In genomic region chr11:130561441-130561881, GRCh38 we compare ENCODE assay signal across 2 cellular contexts.
TF ChIP-seq lines count a peak whose summit lies in the region.

No MANE protein-coding gene starts in this region.

TF ChIP-seq in SK-N-SH, 30 proteins besides CTCF, POLR2A, EP300 and RAD21 (continued from another document):
- TF ChIP-seq TAF1 (IDR thresholded peaks at IDR 0.05; ENCODE audit: borderline replicate concordance, low read depth, low read length) = no peak
- no peak for TF ChIP-seq GATA2 (CRISPR knock-in tag; IDR thresholded peaks at IDR 0.05)
- TF ChIP-seq YY1 (IDR thresholded peaks at IDR 0.05; ENCODE audit: low read depth) = no peak
- TF ChIP-seq REST (IDR thresholded peaks at IDR 0.05; ENCODE audit: low read depth, low read length) = no peak
- TF ChIP-seq FOSL2 (IDR thresholded peaks at IDR 0.05; ENCODE audit: borderline replicate concordance, low read depth) = no peak
- TF ChIP-seq TCF12 (IDR thresholded peaks at IDR 0.05) = no peak

TF ChIP-seq in SK-N-SH treated with all-trans-retinoic acid at 6 μM for 48 hours, 23 proteins besides CTCF, POLR2A, EP300 and RAD21 (continued from another document):
- TF ChIP-seq CSRNP3 (CRISPR knock-in tag; IDR thresholded peaks at IDR 0.05) = no peak
- no peak for TF ChIP-seq CREB5 (CRISPR knock-in tag; IDR thresholded peaks at IDR 0.05; ENCODE audit: low read depth)
- TF ChIP-seq GLIS3 (CRISPR knock-in tag; IDR thresholded peaks at IDR 0.05) = no peak
- TF ChIP-seq BACH2 (CRISPR knock-in tag; IDR thresholded peaks at IDR 0.05; ENCODE audit: borderline replicate concordance) = no peak
- TF ChIP-seq ZNF565 (CRISPR knock-in tag; conservative IDR thresholded peaks at IDR 0.05; ENCODE audit: low read depth) = no peak
- no peak for TF ChIP-seq ZFP3 (CRISPR knock-in tag; IDR thresholded peaks at IDR 0.05)
- no peak for TF ChIP-seq ESRRG (CRISPR knock-in tag; IDR thresholded peaks at IDR 0.05)
- TF ChIP-seq PATZ1 (CRISPR knock-in tag; IDR thresholded peaks at IDR 0.05; ENCODE audit: borderline replicate concordance) = no peak
- no peak for TF ChIP-seq PPARA (CRISPR knock-in tag; IDR thresholded peaks at IDR 0.05; ENCODE audit: borderline replicate concordance)
- no peak for TF ChIP-seq OSR1 (CRISPR knock-in tag; IDR thresholded peaks at IDR 0.05)
- no peak for TF ChIP-seq TSHZ2 (CRISPR knock-in tag; IDR thresholded peaks at IDR 0.05)
- no peak for TF ChIP-seq CSDC2 (CRISPR knock-in tag; IDR thresholded peaks at IDR 0.05)
